Comparison of ENCODE assay signal across 13 cellular contexts in the genomic region with DNA sequence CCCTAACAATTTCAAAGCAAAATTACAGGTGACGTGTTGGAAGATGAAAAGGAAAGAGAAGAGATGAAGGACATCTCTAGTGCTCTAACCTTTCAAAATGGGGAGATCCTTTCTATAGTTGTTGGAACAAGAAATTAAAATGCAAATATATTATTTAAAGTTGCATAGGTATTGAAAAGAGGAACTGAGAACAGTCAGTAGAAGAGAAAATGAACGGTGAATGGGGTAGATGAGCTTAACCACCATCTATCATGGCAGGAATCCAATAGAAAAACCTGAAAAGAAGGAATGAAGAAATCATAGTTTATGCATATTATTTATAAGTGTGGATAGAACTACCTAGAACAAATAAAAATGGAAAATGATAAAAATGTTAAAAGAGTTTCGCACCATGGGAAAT. TPM values are rescaled to one million over a fixed set of nuclear protein-coding genes. Genes with fewer than 3 reads are reported as not detected.
DNase-seq lines count a peak whose midpoint lies in the region; ATAC-seq lines count a peak whose summit lies in the region.
"Had no signal": no experiment of that assay in that cellular context is flagged by ENCODE, and none has a peak within 500 bp of the region (broad histone marks: within the 10 kb centered on the region; RNA-seq: fewer than 3 reads in every experiment).

No MANE protein-coding gene starts in this region.

- H3K4me3 ChIP-seq in mesendoderm (ENCODE audit: low read length), result no peak overlapping the region
- H3K4me3 ChIP-seq: prostate gland had no signal

- ATAC-seq in GM18907 (IDR thresholded peaks at IDR 0.05; ENCODE audit: unreplicated experiment) (peak; percentile 91), GM21529 (IDR thresholded peaks at IDR 0.05; ENCODE audit: unreplicated experiment) (peak; percentile 91), HG03095 (IDR thresholded peaks at IDR 0.05; ENCODE audit: unreplicated experiment) (peak; percentile 91), left ventricle myocardium superior (no peak)
- ATAC-seq: Panc1 had no signal

- intact Hi-C loops in left ventricle myocardium superior (cut with micrococcal nuclease), result loop anchor here (10.0 kb wide), 2 partner anchors 190 to 280 kb away; no protein-coding TSS in a partner anchor

- no CpG with 5 or more reads among the region's 3 CpGs for WGBS in mesendoderm (ENCODE audit: extremely low coverage, insufficient coverage, low lambda C conversion rate)

- H3K4ac ChIP-seq in mesendoderm (ENCODE audit: low read depth, low read length), result no peak overlapping the region

- no peak overlapping the region for H4K5ac ChIP-seq in mesendoderm (ENCODE audit: low read length)

- no peak overlapping the region for H2BK120ac ChIP-seq in mesendoderm (ENCODE audit: low read depth, low read length)

- H3K9ac ChIP-seq in mesendoderm (ENCODE audit: low read length), result no peak overlapping the region

- H2BK15ac ChIP-seq in mesendoderm (replicated peaks; ENCODE audit: low read depth), result no peak overlapping the region

- H3K36me3 ChIP-seq in mesendoderm (ENCODE audit: control insufficient read depth, insufficient read depth, low read length), result no peaks in the 10 kb centered on the region
- H3K36me3 ChIP-seq: prostate gland had no signal

- H4K8ac ChIP-seq in mesendoderm (ENCODE audit: low read depth, low read length), result no peak overlapping the region

- no peak overlapping the region for H3K27ac ChIP-seq in mesendoderm (ENCODE audit: low read depth, low read length)
- H3K27ac ChIP-seq: prostate gland had no signal

- no peak overlapping the region for H3K4me2 ChIP-seq in mesendoderm (ENCODE audit: low read length)

- DNase-seq in RPMI8226 (peak; percentile 51), left ventricle myocardium superior (no peak), NCI-H226 (no peak), mesendoderm (no peak)
- no peak for DNase-seq in NK-92 treated with Interleukin-12 subunit alpha and Interleukin-12 subunit beta, amount 100 ng/mL, for 24 hours (lab: John Stamatoyannopoulos, UW)
- DNase-seq: activated T-cell treated with anti-CD3 and anti-CD28 coated beads, Interleukin-2, amount 50 U/mL, for 24 hours; hippocampal formation; mesenchymal stem cell had no signal

- no peak overlapping the region for H3K23ac ChIP-seq in mesendoderm (ENCODE audit: low read length)

- H3K27me3 ChIP-seq in mesendoderm (ENCODE audit: insufficient read depth, low read length, poor library complexity), result no peaks in the 10 kb centered on the region

- H2AK5ac ChIP-seq in mesendoderm (ENCODE audit: low read length), result no peak overlapping the region

- H3K56ac ChIP-seq in mesendoderm (ENCODE audit: low read length), result no peak overlapping the region

- no peaks in the 10 kb centered on the region for H3K79me1 ChIP-seq in mesendoderm (ENCODE audit: low read length)

- H3K18ac ChIP-seq in mesendoderm (ENCODE audit: low read length), result no peak overlapping the region

- no peaks in the 10 kb centered on the region for H3K4me1 ChIP-seq in mesendoderm (ENCODE audit: control insufficient read depth, low read depth, low read length)
- H3K4me1 ChIP-seq: prostate gland had no signal

- no peaks in the 10 kb centered on the region for H3K79me2 ChIP-seq in mesendoderm (ENCODE audit: control insufficient read depth, insufficient read depth, low read length)

- H2BK5ac ChIP-seq in mesendoderm (ENCODE audit: low read length), result no peak overlapping the region

RNA-seq across cellular contexts. Expression of a gene that starts 42.0 kb away (rescaled TPM):
- total RNA-seq in left ventricle myocardium superior, result 117 TPM
- 218 TPM for polyA plus RNA-seq in mesendoderm (2013, experiment 1 of 2)
- 225 TPM for polyA plus RNA-seq in mesendoderm (2013, experiment 2 of 2)
